15 cellular contexts compared by ENCODE assay signal in genomic region chr9:134915046-134915930, GRCh38. TPM values are rescaled to one million over a fixed set of nuclear protein-coding genes. Genes with fewer than 3 reads are reported as not detected.
"Had no signal": no experiment of that assay in that cellular context is flagged by ENCODE, and none has a peak within 500 bp of the region (broad histone marks: within the 10 kb centered on the region; RNA-seq: fewer than 3 reads in every experiment).

No MANE protein-coding gene starts in this region.

- ATAC-seq: heart left ventricle had no signal

- H3K4me3 ChIP-seq: cardiac muscle cell, SJCRH30, suprapubic skin had no signal

- H3K36me3 ChIP-seq: cardiac muscle cell, heart left ventricle, SJCRH30, suprapubic skin had no signal

- H3K4me1 ChIP-seq: SJCRH30, suprapubic skin had no signal

- H3K9me3 ChIP-seq: SJCRH30, suprapubic skin had no signal

- DNase-seq: activated CD4-positive, alpha-beta T cell treated with anti-CD3 and anti-CD28 coated beads, Interleukin-2, amount 50 U/mL, for 1 hour; activated CD4-positive, CD25-positive, alpha-beta regulatory T cell treated with anti-CD3 and anti-CD28 coated beads, Interleukin-2, amount 50 U/mL, for 72 hours; activated CD8-positive, alpha-beta memory T cell treated with anti-CD3 and anti-CD28 coated beads for 24 hours; activated CD8-positive, alpha-beta memory T cell treated with anti-CD3 and anti-CD28 coated beads, Interleukin-2, amount 50 U/mL, for 48 hours; erythroblast; foreskin melanocyte; nephron progenitor cell; trophoblast cell had no signal

- H3K27me3 ChIP-seq: cardiac muscle cell had no signal

- H3K27ac ChIP-seq: cardiac muscle cell, SJCRH30, suprapubic skin had no signal

RNA-seq across cellular contexts. Expression of gene FCN1, which starts 2.4 kb away (rescaled TPM):
- total RNA-seq: cardiac muscle cell; kidney epithelial cell; progenitor cell of endocrine pancreas; SJCRH30; T-helper 1 cell treated with Interleukin-12 subunit alpha and Interleukin-12 subunit beta and Interleukin-4 antibody, amounts not matched to agents 30 ng/mL and 1 ng/mL, for 36 hours had no signal
- polyA plus RNA-seq: cardiac muscle cell had no signal

RNA-seq across cellular contexts. Expression of gene FCN2, which starts 34.7 kb away (rescaled TPM):
- total RNA-seq: cardiac muscle cell; kidney epithelial cell; progenitor cell of endocrine pancreas; SJCRH30; T-helper 1 cell treated with Interleukin-12 subunit alpha and Interleukin-12 subunit beta and Interleukin-4 antibody, amounts not matched to agents 30 ng/mL and 1 ng/mL, for 36 hours had no signal
- polyA plus RNA-seq: cardiac muscle cell had no signal
